ENCODE assay signal across 17 cellular contexts in genomic region chr2:120938132-120938771, GRCh38.
A peak's percentile ranks its signal among the peaks of the same experiment; 100 is the strongest.
DNase-seq lines count a peak whose midpoint lies in the region; ATAC-seq and TF ChIP-seq lines count a peak whose summit lies in the region.
"Had no signal": no experiment of that assay in that cellular context is flagged by ENCODE, and none has a peak within 500 bp of the region (broad histone marks: within the 10 kb centered on the region; RNA-seq: fewer than 3 reads in every experiment).

No MANE protein-coding gene starts in this region.

- no peaks in the 10 kb centered on the region for H4K20me1 ChIP-seq in GM23248 (ENCODE audit: insufficient read depth)

- H3K27ac Mint-ChIP-seq in T-cell, result no peak overlapping the region
- H3K27ac Mint-ChIP-seq: activated naive CD4-positive, alpha-beta T cell treated with anti-CD3 and anti-CD28 coated beads, Interleukin-2, amount 10 ng/mL, durations not matched to agents 7 days and 5 days had no signal

- H2AFZ ChIP-seq in GM23248, result 0 out of 2 replicates have a peak overlapping the region, but pooled peaks have one; percentile 11
- no peak overlapping the region for H2AFZ ChIP-seq in trophoblast cell (ENCODE audit: insufficient read depth, low read length, poor library complexity)

- no peak overlapping the region for H4K8ac ChIP-seq in trophoblast cell (ENCODE audit: low read depth, low read length)

- H2AK5ac ChIP-seq in trophoblast cell (ENCODE audit: low read length), result no peak overlapping the region

- H3K27me3 ChIP-seq in GM23248 (replicated peaks; ENCODE audit: insufficient read depth), result no peaks in the 10 kb centered on the region
- H3K27me3 ChIP-seq in SJSA1 (replicated peaks), result no peaks in the 10 kb centered on the region
- H3K27me3 ChIP-seq in trophoblast cell (ENCODE audit: insufficient read depth, low read length), result no peaks in the 10 kb centered on the region
- H3K27me3 ChIP-seq: pancreas had no signal

- no peak for ATAC-seq in T-cell (replicated peaks in 1 of 4)
- ATAC-seq: esophagus mucosa, pancreas had no signal

- H3K9me3 Mint-ChIP-seq in T-cell, result no peaks in the 10 kb centered on the region
- H3K9me3 Mint-ChIP-seq: activated naive CD4-positive, alpha-beta T cell treated with anti-CD3 and anti-CD28 coated beads, Interleukin-2, amount 10 ng/mL, durations not matched to agents 7 days and 5 days had no signal

- peaks cover 71% of the 10 kb centered on the region for H3F3A ChIP-seq in GM23248 (ENCODE audit: insufficient read depth)

- H2BK5ac ChIP-seq in trophoblast cell (ENCODE audit: low read depth, low read length, poor library complexity), result peak overlapping the region; percentile 18

- 25 to 27% methylated on average over 10 of the region's 10 CpGs for WGBS in GM23248 (ENCODE audit: low coverage in 1 of 2, low lambda C conversion rate in 2 of 2, missing lambda C conversion rate in 2 of 2), 2 experiments
- WGBS in trophoblast cell (ENCODE audit: extremely low coverage, insufficient coverage, insufficient read length), result no CpG with 5 or more reads among the region's 10 CpGs

- POLR2A ChIA-PET in T-cell (lab: Charles Lee), result no interaction called here

- H2BK120ac ChIP-seq in trophoblast cell (ENCODE audit: insufficient read depth, low read length, poor library complexity), result peak overlapping the region; percentile 44

- H4K91ac ChIP-seq in trophoblast cell (ENCODE audit: low read depth, low read length), result peak overlapping the region; percentile 2

- H3K27ac ChIP-seq in GM23248 (peak overlapping the region; percentile 91), SJSA1 (peak overlapping the region; percentile 76), trophoblast cell (ENCODE audit: low read depth, low read length) (peak overlapping the region; percentile 79)
- H3K27ac ChIP-seq: pancreas had no signal

- no peak overlapping the region for H3K4me3 Mint-ChIP-seq in T-cell
- H3K4me3 Mint-ChIP-seq: activated naive CD4-positive, alpha-beta T cell treated with anti-CD3 and anti-CD28 coated beads, Interleukin-2, amount 10 ng/mL, durations not matched to agents 7 days and 5 days had no signal

- H3K79me2 ChIP-seq in GM23248 (ENCODE audit: insufficient read depth), result peaks cover 24% of the 10 kb centered on the region
- H3K79me2 ChIP-seq in trophoblast cell (ENCODE audit: control insufficient read depth, insufficient read depth, low read length, poor library complexity), result no peaks in the 10 kb centered on the region

- no peak overlapping the region for H3K18ac ChIP-seq in trophoblast cell (ENCODE audit: low read length)

- in situ Hi-C loops in GM23248 (cut with MboI), result no loop called here

- H3K9me3 ChIP-seq in GM23248 (ENCODE audit: low read depth) (no peaks in the 10 kb centered on the region), SJSA1 (replicated peaks) (no peaks in the 10 kb centered on the region), trophoblast cell (ENCODE audit: insufficient read depth, low read depth, low read length) (peaks cover 1% of the 10 kb centered on the region)
- H3K9me3 ChIP-seq: pancreas had no signal

- H3K14ac ChIP-seq in trophoblast cell (ENCODE audit: low read length), result no peak overlapping the region

- H3K4ac ChIP-seq in trophoblast cell (ENCODE audit: low read depth, low read length), result no peak overlapping the region

- H3K4me2 ChIP-seq in GM23248 (ENCODE audit: unreplicated experiment), result peak overlapping the region; percentile 54
- peak overlapping the region; percentile 10 for H3K4me2 ChIP-seq in trophoblast cell (ENCODE audit: low read length)

- TF ChIP-seq POLR2A in erythroblast (IDR thresholded peaks at IDR 0.05; ENCODE audit: low read length), result no peak

- no peak overlapping the region for H3K23ac ChIP-seq in trophoblast cell (ENCODE audit: low read length)

- H3K4me3 ChIP-seq in GM23248 (no peak overlapping the region), SJSA1 (no peak overlapping the region), trophoblast cell (ENCODE audit: low read depth, low read length) (no peak overlapping the region)
- H3K4me3 ChIP-seq: pancreas had no signal

- H3K4me1 Mint-ChIP-seq in T-cell, result no peaks in the 10 kb centered on the region
- H3K4me1 Mint-ChIP-seq: activated naive CD4-positive, alpha-beta T cell treated with anti-CD3 and anti-CD28 coated beads, Interleukin-2, amount 10 ng/mL, durations not matched to agents 7 days and 5 days had no signal

- H4K12ac ChIP-seq in trophoblast cell (ENCODE audit: low read depth, low read length), result no peak overlapping the region

- CTCF ChIA-PET in T-cell (lab: Charles Lee), result no interaction called here

- peaks cover 22% of the 10 kb centered on the region for H3K79me1 ChIP-seq in trophoblast cell (ENCODE audit: low read length)

- H3K36me3 Mint-ChIP-seq in T-cell, result no peaks in the 10 kb centered on the region
- H3K36me3 Mint-ChIP-seq: activated naive CD4-positive, alpha-beta T cell treated with anti-CD3 and anti-CD28 coated beads, Interleukin-2, amount 10 ng/mL, durations not matched to agents 7 days and 5 days had no signal

- peaks cover 71% of the 10 kb centered on the region for H3K4me1 ChIP-seq in GM23248 (ENCODE audit: insufficient read depth)
- H3K4me1 ChIP-seq in SJSA1 (replicated peaks), result peaks cover 98% of the 10 kb centered on the region
- peaks cover 48 to 60% of the 10 kb centered on the region in 2 experiments for H3K4me1 ChIP-seq in trophoblast cell (ENCODE audit: control insufficient read depth in 1 of 2, insufficient read depth in 2 of 2, low read length in 2 of 2)

- H3K9ac ChIP-seq in GM23248, result peak overlapping the region; percentile 70
- no peak overlapping the region for H3K9ac ChIP-seq in trophoblast cell (ENCODE audit: low read length)

- DNase-seq in GM23248 (peak; percentile 48), SJSA1 (ENCODE audit: low read depth in 1 of 2, low spot score in 2 of 2) (no peak), erythroblast (lab: John Stamatoyannopoulos, UW) (peak; percentile 50 to 68), trophoblast cell (no peak), MV-4-11 (lab: John Stamatoyannopoulos, UW) (no peak), NCI-H510A (lab: John Stamatoyannopoulos, UW) (no peak), midbrain (lab: John Stamatoyannopoulos, UW) (no peak), T-cell (no peak)
- DNase-seq: activated CD4-positive, CD25-positive, alpha-beta regulatory T cell; activated naive CD4-positive, alpha-beta T cell treated with anti-CD3 and anti-CD28 coated beads, Interleukin-2, amount 10 ng/mL, durations not matched to agents 7 days and 5 days; AML-193; DMS53; H7; NCI-H2107; stimulated activated CD4-positive, alpha-beta T cell treated with anti-CD3 and anti-CD28 coated beads, Interleukin-15, amount 100 ng/mL, for 24 hours had no signal

- H2BK12ac ChIP-seq in trophoblast cell (ENCODE audit: low read length), result peak overlapping the region; percentile 23

- H3K36me3 ChIP-seq in GM23248 (ENCODE audit: low read depth) (no peaks in the 10 kb centered on the region), SJSA1 (peaks cover 31% of the 10 kb centered on the region), trophoblast cell (ENCODE audit: control insufficient read depth in 1 of 2, insufficient read depth in 2 of 2, low read length in 2 of 2) (no peaks in the 10 kb centered on the region)
- H3K36me3 ChIP-seq: pancreas had no signal

- no peaks in the 10 kb centered on the region for H3K9me2 ChIP-seq in GM23248 (ENCODE audit: insufficient read depth)

- no peaks in the 10 kb centered on the region for H3K27me3 Mint-ChIP-seq in T-cell
- H3K27me3 Mint-ChIP-seq: activated naive CD4-positive, alpha-beta T cell treated with anti-CD3 and anti-CD28 coated beads, Interleukin-2, amount 10 ng/mL, durations not matched to agents 7 days and 5 days had no signal

Comparison
In these comparisons a context has a peak if more than half of its experiments do, and no peak if none do; other contexts are left out.
1. DNase-seq: peak in GM23248 (single experiment) and erythroblast (2 of 2); none in SJSA1 (0 of 2), trophoblast cell (0 of 2), MV-4-11 (single experiment), NCI-H510A (single experiment), midbrain (single experiment) and T-cell (0 of 34).
2. Peak in every context shown above with its lines, with median percentiles within 50 percentile points of each other: H3K27ac ChIP-seq.